18 cellular contexts compared by ENCODE assay signal in the genomic region with DNA sequence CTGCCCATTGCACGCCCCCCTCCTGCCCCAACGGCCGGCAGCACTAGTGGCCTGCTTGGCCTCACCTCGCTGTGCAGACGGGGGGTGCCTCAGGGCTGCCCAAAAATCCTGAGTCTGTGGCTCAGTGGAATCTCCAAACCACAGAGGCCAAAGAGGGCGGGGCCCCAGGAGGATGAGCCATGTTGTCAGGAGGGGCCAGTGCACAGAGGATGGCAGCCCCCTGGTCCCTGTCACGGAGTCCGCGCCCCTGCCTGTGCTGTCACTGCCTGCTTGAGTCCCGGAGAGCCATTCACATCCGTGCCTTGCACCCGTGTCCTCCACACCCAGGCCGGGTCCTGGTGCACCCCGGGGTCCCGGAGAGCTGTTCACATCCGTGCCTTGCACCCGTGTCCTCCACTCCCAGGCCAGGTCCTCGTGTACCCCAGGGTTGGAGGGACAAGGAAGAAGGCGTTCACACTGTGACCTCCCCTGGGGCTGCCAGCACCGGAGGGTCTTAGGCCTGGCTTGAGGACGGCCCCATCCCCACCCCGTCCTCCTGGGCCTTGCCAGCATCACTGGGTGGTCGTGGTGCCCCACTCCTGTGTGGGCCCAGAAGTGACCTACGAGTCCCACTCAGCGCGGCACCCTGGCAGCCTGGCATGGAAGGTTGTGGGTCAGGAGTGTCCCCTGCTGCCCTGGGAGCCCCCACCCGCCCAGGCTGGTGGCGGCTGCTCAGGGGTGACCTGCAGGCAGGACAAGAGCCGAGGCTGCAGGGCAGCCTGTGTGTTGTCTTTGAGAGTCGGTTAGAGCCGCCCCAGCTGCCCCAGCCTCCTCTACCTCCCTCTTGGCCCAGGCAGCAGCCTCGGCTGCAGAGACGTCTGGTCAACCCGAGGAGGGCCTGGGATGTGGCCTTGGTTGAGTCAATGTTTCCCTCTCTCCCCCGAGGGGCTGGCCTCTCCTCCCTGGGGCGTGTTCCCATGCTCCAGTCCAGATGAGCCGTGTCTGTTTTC. TPM values are rescaled to one million over a fixed set of nuclear protein-coding genes. Genes with fewer than 3 reads are reported as not detected.
DNase-seq lines count a peak whose midpoint lies in the region; ATAC-seq and TF ChIP-seq lines count a peak whose summit lies in the region.
"Had no signal": no experiment of that assay in that cellular context is flagged by ENCODE, and none has a peak within 500 bp of the region (broad histone marks: within the 10 kb centered on the region; RNA-seq: fewer than 3 reads in every experiment).

No MANE protein-coding gene starts in this region.

- no peaks in the 10 kb centered on the region for H3K4me1 ChIP-seq in PC-3 (ENCODE audit: insufficient read depth, low read length)
- H3K4me1 ChIP-seq in right cardiac atrium (ENCODE audit: control insufficient read depth, insufficient read depth, low read length): no peaks in the 10 kb centered on the region
- no peaks in the 10 kb centered on the region for H3K4me1 ChIP-seq in testis
- H3K4me1 ChIP-seq: neural progenitor cell had no signal

- H3K4me2 ChIP-seq in PC-3 (ENCODE audit: low read length): no peak overlapping the region
- H3K4me2 ChIP-seq: neural progenitor cell had no signal

- no peak overlapping the region for H3K9ac ChIP-seq in PC-3 (ENCODE audit: low read length)
- H3K9ac ChIP-seq: neural progenitor cell had no signal

- no peak overlapping the region for H2AFZ ChIP-seq in PC-3 (ENCODE audit: low read length)
- H2AFZ ChIP-seq: neural progenitor cell had no signal

- H3K27ac Mint-ChIP-seq in activated naive CD4-positive, alpha-beta T cell treated with anti-CD3 and anti-CD28 coated beads for 36 hours: no peak overlapping the region
- H3K27ac Mint-ChIP-seq: activated T-helper 2 cell treated with anti-CD3 and anti-CD28 coated beads, Interferon-gamma antibody, Interleukin-2, Interleukin-4, amounts not matched to agents 10 μg/mL and 5 μg/mL and 100 μg/mL, durations not matched to agents 14 hours and 24 hours and 36 hours; neural progenitor cell had no signal

- no peaks in the 10 kb centered on the region for H3K79me2 ChIP-seq in PC-3 (ENCODE audit: low read length)

- no peaks in the 10 kb centered on the region for H3K36me3 ChIP-seq in PC-3 (ENCODE audit: low read depth, low read length)
- no peaks in the 10 kb centered on the region for H3K36me3 ChIP-seq in testis (ENCODE audit: low read depth, missing control alignments)
- H3K36me3 ChIP-seq: neural progenitor cell had no signal

- intact Hi-C loops in activated naive CD4-positive, alpha-beta T cell treated with anti-CD3 and anti-CD28 coated beads for 36 hours (cut with micrococcal nuclease): no loop called here
- intact Hi-C loops in PC-3 (cut with micrococcal nuclease): no loop called here
- intact Hi-C loops in right cardiac atrium (cut with DNase I): no loop called here
- intact Hi-C loops in testis (cut with DNase I; ENCODE audit: low total_unique reads): no loop called here

- H3K9me3 ChIP-seq in PC-3 (ENCODE audit: low read length) (no peaks in the 10 kb centered on the region), right cardiac atrium (ENCODE audit: control insufficient read depth, low read length) (no peaks in the 10 kb centered on the region), testis (no peaks in the 10 kb centered on the region)

- peak; percentile 57 for ATAC-seq in PC-3
- peak; percentile 10 to 30 for ATAC-seq in right cardiac atrium
- no peak for ATAC-seq in GM18502 (IDR thresholded peaks at IDR 0.05; ENCODE audit: poor library complexity, unreplicated experiment)

- WGBS in right cardiac atrium: 77% methylated on average over 37 of the region's 37 CpGs
- 57 to 78% methylated on average over 16 to 36 of the region's 37 CpGs for WGBS in testis, 2 donors

- no peaks in the 10 kb centered on the region for H3K36me3 Mint-ChIP-seq in activated naive CD4-positive, alpha-beta T cell treated with anti-CD3 and anti-CD28 coated beads for 36 hours (ENCODE audit: low read depth)
- H3K36me3 Mint-ChIP-seq: neural progenitor cell had no signal

- H3K9me3 Mint-ChIP-seq in activated naive CD4-positive, alpha-beta T cell treated with anti-CD3 and anti-CD28 coated beads for 36 hours: no peaks in the 10 kb centered on the region
- H3K9me3 Mint-ChIP-seq: neural progenitor cell had no signal

- BruUV-seq in PC-3 (replicated peaks; lab: Mats Ljungman, UMichigan): no TSS peak

- peak; percentile 2 for DNase-seq in activated naive CD4-positive, alpha-beta T cell treated with anti-CD3 and anti-CD28 coated beads for 36 hours
- no peak for DNase-seq in activated naive CD4-positive, alpha-beta T cell (lab: John Stamatoyannopoulos, UW)
- DNase-seq in PC-3: peak; percentile 23
- DNase-seq in right cardiac atrium: peak in 2 of 3 donors; percentile 36 to 38
- peak; percentile 28 for DNase-seq in testis
- no peak for DNase-seq in SIG-M5 treated with dmso at 0.1 percent for 504 hours (lab: John Stamatoyannopoulos, UW; ENCODE audit: unreplicated experiment)
- DNase-seq in NCI-H187 treated with DMSO at 0.1 percent for 48 hours (lab: John Stamatoyannopoulos, UW): no peak
- DNase-seq: activated CD4-positive, CD25-positive, alpha-beta regulatory T cell; Kasumi-1; mesendoderm; NCI-H1694; NCI-H524; T-helper 1 cell had no signal

- CTCF ChIA-PET in activated naive CD4-positive, alpha-beta T cell treated with anti-CD3 and anti-CD28 coated beads for 36 hours (lab: Charles Lee): no interaction called here
- CTCF ChIA-PET in PC-3 (lab: Charles Lee): no interaction called here

- POLR2A ChIA-PET in PC-3 (lab: Charles Lee; ENCODE audit: unreplicated experiment): no interaction called here

- no peak for TF ChIP-seq POLR2A in testis (IDR thresholded peaks at IDR 0.05)

- H3F3A ChIP-seq in PC-3 (ENCODE audit: low read length, unreplicated experiment): no peaks in the 10 kb centered on the region

- H3K27me3 Mint-ChIP-seq in activated naive CD4-positive, alpha-beta T cell treated with anti-CD3 and anti-CD28 coated beads for 36 hours (ENCODE audit: low read depth): peaks cover 4% of the 10 kb centered on the region

- H4K20me1 ChIP-seq in PC-3 (ENCODE audit: low read length): no peaks in the 10 kb centered on the region

- H3K27ac ChIP-seq in PC-3 (ENCODE audit: low read length) (no peak overlapping the region), right cardiac atrium (ENCODE audit: low read length) (no peak overlapping the region), testis (no peak overlapping the region)
- H3K27ac ChIP-seq: HL-60, neural progenitor cell had no signal

- TF ChIP-seq CTCF in PC-3 (conservative IDR thresholded peaks at IDR 0.05; ENCODE audit: low read depth, low read length) (no peak), testis (IDR thresholded peaks at IDR 0.05) (no peak)

- no peaks in the 10 kb centered on the region for H3K27me3 ChIP-seq in PC-3 (ENCODE audit: low read length)
- no peaks in the 10 kb centered on the region for H3K27me3 ChIP-seq in right cardiac atrium (ENCODE audit: control insufficient read depth, insufficient read depth)
- H3K27me3 ChIP-seq in testis: no peaks in the 10 kb centered on the region

- H3K4me3 ChIP-seq in PC-3 (ENCODE audit: low read length): no peak overlapping the region
- H3K4me3 ChIP-seq in right cardiac atrium (ENCODE audit: low read length): no peak overlapping the region
- no peak overlapping the region for H3K4me3 ChIP-seq in testis
- H3K4me3 ChIP-seq: neural progenitor cell had no signal

- no peaks in the 10 kb centered on the region for H3K9me2 ChIP-seq in PC-3 (replicated peaks; ENCODE audit: low read length)

- H3K4me3 Mint-ChIP-seq in activated naive CD4-positive, alpha-beta T cell treated with anti-CD3 and anti-CD28 coated beads for 36 hours: no peak overlapping the region
- H3K4me3 Mint-ChIP-seq: neural progenitor cell had no signal

- H3K4me1 Mint-ChIP-seq in activated naive CD4-positive, alpha-beta T cell treated with anti-CD3 and anti-CD28 coated beads for 36 hours (ENCODE audit: low read depth): no peaks in the 10 kb centered on the region
- H3K4me1 Mint-ChIP-seq: neural progenitor cell had no signal

RNA-seq across cellular contexts. Expression of a gene that starts 36.1 kb away (rescaled TPM):
- total RNA-seq in activated naive CD4-positive, alpha-beta T cell treated with anti-CD3 and anti-CD28 coated beads for 36 hours: not detected
- total RNA-seq in PC-3 (2014; rRNA removed): 0.11 and 0.35 TPM in 2 replicates
- total RNA-seq in right cardiac atrium: not detected
- not detected for polyA plus RNA-seq in right cardiac atrium
- under 1 TPM; 0.31 to 0.62 TPM for total RNA-seq in testis
- polyA plus RNA-seq in testis (ENCODE audit: insufficient read depth, low read depth, low replicate concordance): 0.32 TPM
- total RNA-seq: activated T-helper 2 cell treated with anti-CD3 and anti-CD28 coated beads, Interferon-gamma antibody, Interleukin-2, Interleukin-4, amounts not matched to agents 10 μg/mL and 5 μg/mL and 100 μg/mL, durations not matched to agents 14 hours and 24 hours and 36 hours had no signal

RNA-seq across cellular contexts. Expression of a gene that starts 47.0 kb away (rescaled TPM):
- total RNA-seq in activated naive CD4-positive, alpha-beta T cell treated with anti-CD3 and anti-CD28 coated beads for 36 hours: not detected
- total RNA-seq in PC-3 (2014; rRNA removed): 0.26 and 0.40 TPM in 2 replicates
- total RNA-seq in right cardiac atrium: under 1 TPM in 1 of 4 donors, not detected in 3; 0.03 TPM
- 0.02 TPM for polyA plus RNA-seq in right cardiac atrium
- total RNA-seq in testis: under 1 TPM; 0.47 to 0.93 TPM
- polyA plus RNA-seq in testis (ENCODE audit: insufficient read depth, low read depth, low replicate concordance): 0.41 TPM
- total RNA-seq: activated T-helper 2 cell treated with anti-CD3 and anti-CD28 coated beads, Interferon-gamma antibody, Interleukin-2, Interleukin-4, amounts not matched to agents 10 μg/mL and 5 μg/mL and 100 μg/mL, durations not matched to agents 14 hours and 24 hours and 36 hours; skeletal muscle tissue had no signal

Comparison
In these comparisons a context has a peak if more than half of its experiments do, and no peak if none do; other contexts are left out.
1. DNase-seq: peak in activated naive CD4-positive, alpha-beta T cell treated with anti-CD3 and anti-CD28 coated beads for 36 hours (single experiment), PC-3 (single experiment), right cardiac atrium (2 of 3) and testis (single experiment); none in activated naive CD4-positive, alpha-beta T cell (0 of 4), SIG-M5 treated with dmso at 0.1 percent for 504 hours (single experiment) and NCI-H187 treated with DMSO at 0.1 percent for 48 hours (single experiment).